Comparison of ENCODE assay signal across 1 cellular context in the genomic region with DNA sequence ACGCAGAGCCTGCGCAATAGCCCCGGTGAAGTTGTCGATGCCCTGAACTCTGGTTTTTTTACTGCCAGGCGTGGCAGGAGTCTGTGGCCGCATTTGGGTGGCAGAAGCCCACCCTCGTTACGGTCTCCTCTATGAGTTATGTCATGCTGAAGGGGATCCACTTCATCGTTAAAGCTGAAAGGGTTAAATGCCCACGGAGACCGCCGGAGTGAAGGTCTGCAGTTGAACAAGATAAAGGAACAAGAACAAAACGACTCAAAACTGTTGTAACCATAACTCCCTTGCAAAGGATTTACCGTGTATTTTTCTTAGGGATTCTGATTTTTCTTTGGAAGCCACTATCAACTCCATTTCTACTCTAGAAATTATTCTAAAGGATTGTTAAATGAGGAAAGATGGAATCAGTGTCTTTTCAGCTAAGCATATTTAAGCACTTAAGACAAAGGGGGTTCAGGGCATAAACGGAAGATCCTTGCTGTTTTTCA.
A peak's percentile ranks its signal among the peaks of the same experiment; 100 is the strongest.
TF ChIP-seq lines count a peak whose summit lies in the region.

No MANE protein-coding gene starts in this region.

TF ChIP-seq in HepG2, 621 proteins besides CTCF, POLR2A, EP300 and RAD21 (continued from another document and continues in another):
- TF ChIP-seq, protein P1, sequence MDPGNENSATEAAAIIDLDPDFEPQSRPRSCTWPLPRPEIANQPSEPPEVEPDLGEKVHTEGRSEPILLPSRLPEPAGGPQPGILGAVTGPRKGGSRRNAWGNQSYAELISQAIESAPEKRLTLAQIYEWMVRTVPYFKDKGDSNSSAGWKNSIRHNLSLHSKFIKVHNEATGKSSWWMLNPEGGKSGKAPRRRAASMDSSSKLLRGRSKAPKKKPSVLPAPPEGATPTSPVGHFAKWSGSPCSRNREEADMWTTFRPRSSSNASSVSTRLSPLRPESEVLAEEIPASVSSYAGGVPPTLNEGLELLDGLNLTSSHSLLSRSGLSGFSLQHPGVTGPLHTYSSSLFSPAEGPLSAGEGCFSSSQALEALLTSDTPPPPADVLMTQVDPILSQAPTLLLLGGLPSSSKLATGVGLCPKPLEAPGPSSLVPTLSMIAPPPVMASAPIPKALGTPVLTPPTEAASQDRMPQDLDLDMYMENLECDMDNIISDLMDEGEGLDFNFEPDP (CRISPR knock-in tag; conservative IDR thresholded peaks at IDR 0.05): no peak
- no peak for TF ChIP-seq ZNF484 (CRISPR knock-in tag; IDR thresholded peaks at IDR 0.05; ENCODE audit: borderline replicate concordance, low read depth)
- TF ChIP-seq ZFAT (CRISPR knock-in tag; conservative IDR thresholded peaks at IDR 0.05): no peak
- TF ChIP-seq, protein P2, sequence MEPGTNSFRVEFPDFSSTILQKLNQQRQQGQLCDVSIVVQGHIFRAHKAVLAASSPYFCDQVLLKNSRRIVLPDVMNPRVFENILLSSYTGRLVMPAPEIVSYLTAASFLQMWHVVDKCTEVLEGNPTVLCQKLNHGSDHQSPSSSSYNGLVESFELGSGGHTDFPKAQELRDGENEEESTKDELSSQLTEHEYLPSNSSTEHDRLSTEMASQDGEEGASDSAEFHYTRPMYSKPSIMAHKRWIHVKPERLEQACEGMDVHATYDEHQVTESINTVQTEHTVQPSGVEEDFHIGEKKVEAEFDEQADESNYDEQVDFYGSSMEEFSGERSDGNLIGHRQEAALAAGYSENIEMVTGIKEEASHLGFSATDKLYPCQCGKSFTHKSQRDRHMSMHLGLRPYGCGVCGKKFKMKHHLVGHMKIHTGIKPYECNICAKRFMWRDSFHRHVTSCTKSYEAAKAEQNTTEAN (CRISPR knock-in tag; conservative IDR thresholded peaks at IDR 0.05): no peak
- no peak for TF ChIP-seq POLR2G (IDR thresholded peaks at IDR 0.05; ENCODE audit: low read depth, low read length)
- TF ChIP-seq ATF1 (CRISPR knock-in tag; IDR thresholded peaks at IDR 0.05): peak; percentile 7; the same call in 1 of the 2 replicates
- TF ChIP-seq RXRB (CRISPR knock-in tag; IDR thresholded peaks at IDR 0.05; ENCODE audit: borderline replicate concordance): peak; percentile 7; the same call in 1 of the 2 replicates
- no peak for TF ChIP-seq ZNF20 (CRISPR knock-in tag; IDR thresholded peaks at IDR 0.05)
- no peak for TF ChIP-seq ZNF737 (CRISPR knock-in tag; IDR thresholded peaks at IDR 0.05; ENCODE audit: borderline replicate concordance)
- no peak for TF ChIP-seq ZNF775 (CRISPR knock-in tag; IDR thresholded peaks at IDR 0.05; ENCODE audit: borderline replicate concordance)
- TF ChIP-seq ZNF780A (CRISPR knock-in tag; IDR thresholded peaks at IDR 0.05): no peak
- TF ChIP-seq, protein P3, sequence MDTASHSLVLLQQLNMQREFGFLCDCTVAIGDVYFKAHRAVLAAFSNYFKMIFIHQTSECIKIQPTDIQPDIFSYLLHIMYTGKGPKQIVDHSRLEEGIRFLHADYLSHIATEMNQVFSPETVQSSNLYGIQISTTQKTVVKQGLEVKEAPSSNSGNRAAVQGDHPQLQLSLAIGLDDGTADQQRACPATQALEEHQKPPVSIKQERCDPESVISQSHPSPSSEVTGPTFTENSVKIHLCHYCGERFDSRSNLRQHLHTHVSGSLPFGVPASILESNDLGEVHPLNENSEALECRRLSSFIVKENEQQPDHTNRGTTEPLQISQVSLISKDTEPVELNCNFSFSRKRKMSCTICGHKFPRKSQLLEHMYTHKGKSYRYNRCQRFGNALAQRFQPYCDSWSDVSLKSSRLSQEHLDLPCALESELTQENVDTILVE (CRISPR knock-in tag; IDR thresholded peaks at IDR 0.05): no peak
- no peak for TF ChIP-seq TCF7 (IDR thresholded peaks at IDR 0.05; ENCODE audit: low read depth)
- TF ChIP-seq STAG1 (CRISPR knock-in tag; IDR thresholded peaks at IDR 0.05): 0 out of 2 replicates have a peak, but pooled peaks have one; percentile 1
- no peak for TF ChIP-seq SP5 (CRISPR knock-in tag; IDR thresholded peaks at IDR 0.05; ENCODE audit: borderline replicate concordance, low read depth)
- TF ChIP-seq EHMT2 (IDR thresholded peaks at IDR 0.05; ENCODE audit: borderline replicate concordance, low read depth, low read length): no peak
- no peak for TF ChIP-seq NFE2 (CRISPR knock-in tag; IDR thresholded peaks at IDR 0.05)
- no peak for TF ChIP-seq FLYWCH1 (CRISPR knock-in tag; IDR thresholded peaks at IDR 0.05)
- no peak for TF ChIP-seq PAF1 (CRISPR knock-in tag; IDR thresholded peaks at IDR 0.05)
- no peak for TF ChIP-seq ZNF335 (CRISPR knock-in tag; IDR thresholded peaks at IDR 0.05)
- no peak for TF ChIP-seq FOXC1 (CRISPR knock-in tag; IDR thresholded peaks at IDR 0.05; ENCODE audit: borderline replicate concordance)
- TF ChIP-seq, protein P4, sequence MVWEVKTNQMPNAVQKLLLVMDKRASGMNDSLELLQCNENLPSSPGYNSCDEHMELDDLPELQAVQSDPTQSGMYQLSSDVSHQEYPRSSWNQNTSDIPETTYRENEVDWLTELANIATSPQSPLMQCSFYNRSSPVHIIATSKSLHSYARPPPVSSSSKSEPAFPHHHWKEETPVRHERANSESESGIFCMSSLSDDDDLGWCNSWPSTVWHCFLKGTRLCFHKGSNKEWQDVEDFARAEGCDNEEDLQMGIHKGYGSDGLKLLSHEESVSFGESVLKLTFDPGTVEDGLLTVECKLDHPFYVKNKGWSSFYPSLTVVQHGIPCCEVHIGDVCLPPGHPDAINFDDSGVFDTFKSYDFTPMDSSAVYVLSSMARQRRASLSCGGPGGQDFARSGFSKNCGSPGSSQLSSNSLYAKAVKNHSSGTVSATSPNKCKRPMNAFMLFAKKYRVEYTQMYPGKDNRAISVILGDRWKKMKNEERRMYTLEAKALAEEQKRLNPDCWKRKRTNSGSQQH (CRISPR knock-in tag; IDR thresholded peaks at IDR 0.05; ENCODE audit: low read depth): 0 out of 2 replicates have a peak, but pooled peaks have one; percentile 3
- no peak for TF ChIP-seq TBL1XR1 (IDR thresholded peaks at IDR 0.05; ENCODE audit: borderline replicate concordance, low read length, partially characterized antibody)
- TF ChIP-seq, protein P5, sequence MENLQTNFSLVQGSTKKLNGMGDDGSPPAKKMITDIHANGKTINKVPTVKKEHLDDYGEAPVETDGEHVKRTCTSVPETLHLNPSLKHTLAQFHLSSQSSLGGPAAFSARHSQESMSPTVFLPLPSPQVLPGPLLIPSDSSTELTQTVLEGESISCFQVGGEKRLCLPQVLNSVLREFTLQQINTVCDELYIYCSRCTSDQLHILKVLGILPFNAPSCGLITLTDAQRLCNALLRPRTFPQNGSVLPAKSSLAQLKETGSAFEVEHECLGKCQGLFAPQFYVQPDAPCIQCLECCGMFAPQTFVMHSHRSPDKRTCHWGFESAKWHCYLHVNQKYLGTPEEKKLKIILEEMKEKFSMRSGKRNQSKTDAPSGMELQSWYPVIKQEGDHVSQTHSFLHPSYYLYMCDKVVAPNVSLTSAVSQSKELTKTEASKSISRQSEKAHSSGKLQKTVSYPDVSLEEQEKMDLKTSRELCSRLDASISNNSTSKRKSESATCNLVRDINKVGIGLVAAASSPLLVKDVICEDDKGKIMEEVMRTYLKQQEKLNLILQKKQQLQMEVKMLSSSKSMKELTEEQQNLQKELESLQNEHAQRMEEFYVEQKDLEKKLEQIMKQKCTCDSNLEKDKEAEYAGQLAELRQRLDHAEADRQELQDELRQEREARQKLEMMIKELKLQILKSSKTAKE (CRISPR knock-in tag; IDR thresholded peaks at IDR 0.05; ENCODE audit: borderline replicate concordance): no peak
- no peak for TF ChIP-seq ZBTB3 (CRISPR knock-in tag; IDR thresholded peaks at IDR 0.05; ENCODE audit: borderline replicate concordance, low read depth)
- TF ChIP-seq ZFP90 (CRISPR knock-in tag; IDR thresholded peaks at IDR 0.05; ENCODE audit: borderline replicate concordance): no peak
- no peak for TF ChIP-seq ZNF205 (CRISPR knock-in tag; IDR thresholded peaks at IDR 0.05)
- TF ChIP-seq, protein P6, sequence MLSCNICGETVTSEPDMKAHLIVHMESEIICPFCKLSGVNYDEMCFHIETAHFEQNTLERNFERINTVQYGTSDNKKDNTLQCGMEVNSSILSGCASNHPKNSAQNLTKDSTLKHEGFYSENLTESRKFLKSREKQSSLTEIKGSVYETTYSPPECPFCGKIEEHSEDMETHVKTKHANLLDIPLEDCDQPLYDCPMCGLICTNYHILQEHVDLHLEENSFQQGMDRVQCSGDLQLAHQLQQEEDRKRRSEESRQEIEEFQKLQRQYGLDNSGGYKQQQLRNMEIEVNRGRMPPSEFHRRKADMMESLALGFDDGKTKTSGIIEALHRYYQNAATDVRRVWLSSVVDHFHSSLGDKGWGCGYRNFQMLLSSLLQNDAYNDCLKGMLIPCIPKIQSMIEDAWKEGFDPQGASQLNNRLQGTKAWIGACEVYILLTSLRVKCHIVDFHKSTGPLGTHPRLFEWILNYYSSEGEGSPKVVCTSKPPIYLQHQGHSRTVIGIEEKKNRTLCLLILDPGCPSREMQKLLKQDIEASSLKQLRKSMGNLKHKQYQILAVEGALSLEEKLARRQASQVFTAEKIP (CRISPR knock-in tag; IDR thresholded peaks at IDR 0.05; ENCODE audit: borderline replicate concordance): no peak
- peak; percentile 87; the same call in 1 of the 2 replicates for TF ChIP-seq ZNF670 (CRISPR knock-in tag; IDR thresholded peaks at IDR 0.05; ENCODE audit: borderline replicate concordance)
- no peak; the same call in 1 of the 2 replicates for TF ChIP-seq ZNF605 (CRISPR knock-in tag; IDR thresholded peaks at IDR 0.05)
- no peak for TF ChIP-seq SRY (CRISPR knock-in tag; IDR thresholded peaks at IDR 0.05)
- TF ChIP-seq RFX1 (IDR thresholded peaks at IDR 0.05): no peak
- TF ChIP-seq, protein P7, sequence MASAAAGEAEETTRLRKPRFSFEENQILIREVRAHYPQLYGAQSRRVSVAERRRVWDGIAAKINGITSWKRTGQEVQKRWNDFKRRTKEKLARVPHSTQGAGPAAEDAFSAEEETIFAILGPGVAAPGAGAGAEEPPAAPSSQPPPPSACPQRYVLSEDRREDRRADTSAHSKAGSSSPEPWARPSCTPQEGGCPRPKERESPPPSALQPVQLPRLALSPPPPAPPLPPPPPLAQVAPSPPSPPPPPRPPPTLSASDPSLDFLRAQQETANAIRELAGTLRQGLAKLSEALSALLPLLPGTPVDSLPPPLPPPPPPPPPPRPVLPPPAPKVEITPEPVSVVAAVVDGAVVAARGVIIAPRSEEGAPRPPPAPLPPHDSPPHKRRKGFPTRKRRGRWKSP (CRISPR knock-in tag; IDR thresholded peaks at IDR 0.05): peak; percentile 4; the same call in 1 of the 2 replicates
- no peak for TF ChIP-seq SALL2 (CRISPR knock-in tag; IDR thresholded peaks at IDR 0.05)
- TF ChIP-seq EEA1 (CRISPR knock-in tag; IDR thresholded peaks at IDR 0.05; ENCODE audit: borderline replicate concordance): no peak
- peak; percentile 4; the same call in 1 of the 2 replicates for TF ChIP-seq HDAC1 (CRISPR knock-in tag; IDR thresholded peaks at IDR 0.05)
- peak; percentile 25; the same call in 1 of the 2 replicates for TF ChIP-seq ZNF816 (CRISPR knock-in tag; IDR thresholded peaks at IDR 0.05; ENCODE audit: borderline replicate concordance)
- TF ChIP-seq, protein P8, sequence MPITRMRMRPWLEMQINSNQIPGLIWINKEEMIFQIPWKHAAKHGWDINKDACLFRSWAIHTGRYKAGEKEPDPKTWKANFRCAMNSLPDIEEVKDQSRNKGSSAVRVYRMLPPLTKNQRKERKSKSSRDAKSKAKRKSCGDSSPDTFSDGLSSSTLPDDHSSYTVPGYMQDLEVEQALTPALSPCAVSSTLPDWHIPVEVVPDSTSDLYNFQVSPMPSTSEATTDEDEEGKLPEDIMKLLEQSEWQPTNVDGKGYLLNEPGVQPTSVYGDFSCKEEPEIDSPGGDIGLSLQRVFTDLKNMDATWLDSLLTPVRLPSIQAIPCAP (CRISPR knock-in tag; IDR thresholded peaks at IDR 0.05; ENCODE audit: low read depth): no peak
- 0 out of 2 replicates have a peak, but pooled peaks have one; percentile 1 for TF ChIP-seq ZNF501 (CRISPR knock-in tag; IDR thresholded peaks at IDR 0.05)
- TF ChIP-seq, protein P9, sequence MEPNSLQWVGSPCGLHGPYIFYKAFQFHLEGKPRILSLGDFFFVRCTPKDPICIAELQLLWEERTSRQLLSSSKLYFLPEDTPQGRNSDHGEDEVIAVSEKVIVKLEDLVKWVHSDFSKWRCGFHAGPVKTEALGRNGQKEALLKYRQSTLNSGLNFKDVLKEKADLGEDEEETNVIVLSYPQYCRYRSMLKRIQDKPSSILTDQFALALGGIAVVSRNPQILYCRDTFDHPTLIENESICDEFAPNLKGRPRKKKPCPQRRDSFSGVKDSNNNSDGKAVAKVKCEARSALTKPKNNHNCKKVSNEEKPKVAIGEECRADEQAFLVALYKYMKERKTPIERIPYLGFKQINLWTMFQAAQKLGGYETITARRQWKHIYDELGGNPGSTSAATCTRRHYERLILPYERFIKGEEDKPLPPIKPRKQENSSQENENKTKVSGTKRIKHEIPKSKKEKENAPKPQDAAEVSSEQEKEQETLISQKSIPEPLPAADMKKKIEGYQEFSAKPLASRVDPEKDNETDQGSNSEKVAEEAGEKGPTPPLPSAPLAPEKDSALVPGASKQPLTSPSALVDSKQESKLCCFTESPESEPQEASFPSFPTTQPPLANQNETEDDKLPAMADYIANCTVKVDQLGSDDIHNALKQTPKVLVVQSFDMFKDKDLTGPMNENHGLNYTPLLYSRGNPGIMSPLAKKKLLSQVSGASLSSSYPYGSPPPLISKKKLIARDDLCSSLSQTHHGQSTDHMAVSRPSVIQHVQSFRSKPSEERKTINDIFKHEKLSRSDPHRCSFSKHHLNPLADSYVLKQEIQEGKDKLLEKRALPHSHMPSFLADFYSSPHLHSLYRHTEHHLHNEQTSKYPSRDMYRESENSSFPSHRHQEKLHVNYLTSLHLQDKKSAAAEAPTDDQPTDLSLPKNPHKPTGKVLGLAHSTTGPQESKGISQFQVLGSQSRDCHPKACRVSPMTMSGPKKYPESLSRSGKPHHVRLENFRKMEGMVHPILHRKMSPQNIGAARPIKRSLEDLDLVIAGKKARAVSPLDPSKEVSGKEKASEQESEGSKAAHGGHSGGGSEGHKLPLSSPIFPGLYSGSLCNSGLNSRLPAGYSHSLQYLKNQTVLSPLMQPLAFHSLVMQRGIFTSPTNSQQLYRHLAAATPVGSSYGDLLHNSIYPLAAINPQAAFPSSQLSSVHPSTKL (CRISPR knock-in tag; IDR thresholded peaks at IDR 0.05): no peak
- no peak for TF ChIP-seq ZNF264 (CRISPR knock-in tag; IDR thresholded peaks at IDR 0.05)
- peak; percentile 33 for TF ChIP-seq PTBP1 (IDR thresholded peaks at IDR 0.05; ENCODE audit: low read depth, low read length, poor library complexity, severe bottlenecking)
- TF ChIP-seq, protein P10, sequence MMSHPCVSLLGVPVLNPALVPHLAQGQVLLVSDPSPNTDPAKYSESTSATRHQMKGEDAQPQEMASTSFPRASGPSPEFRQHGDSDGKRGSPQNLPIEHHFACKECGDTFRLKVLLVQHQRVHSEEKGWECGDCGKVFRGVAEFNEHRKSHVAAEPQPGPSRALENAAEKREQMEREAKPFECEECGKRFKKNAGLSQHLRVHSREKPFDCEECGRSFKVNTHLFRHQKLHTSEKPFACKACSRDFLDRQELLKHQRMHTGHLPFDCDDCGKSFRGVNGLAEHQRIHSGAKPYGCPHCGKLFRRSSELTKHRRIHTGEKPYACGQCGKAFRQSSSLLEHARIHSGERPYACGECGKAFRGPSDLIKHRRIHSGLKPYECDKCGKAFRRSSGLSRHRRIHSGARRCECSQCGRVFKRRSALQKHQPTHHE (CRISPR knock-in tag; IDR thresholded peaks at IDR 0.05; ENCODE audit: borderline replicate concordance): no peak
- TF ChIP-seq NBN (conservative IDR thresholded peaks at IDR 0.05): no peak
- no peak for TF ChIP-seq ELF1 (CRISPR knock-in tag; IDR thresholded peaks at IDR 0.05)
- TF ChIP-seq SSRP1 (CRISPR knock-in tag; IDR thresholded peaks at IDR 0.05): no peak
- no peak for TF ChIP-seq ZNF883 (CRISPR knock-in tag; IDR thresholded peaks at IDR 0.05; ENCODE audit: not compliant biosample characterization)
- peak; percentile 70; the same call in 1 of the 2 replicates for TF ChIP-seq ZNF441 (CRISPR knock-in tag; IDR thresholded peaks at IDR 0.05; ENCODE audit: borderline replicate concordance)
- no peak; the same call in 1 of the 2 replicates for TF ChIP-seq DR1 (CRISPR knock-in tag; IDR thresholded peaks at IDR 0.05)
- no peak for TF ChIP-seq PCBP2 (optimal IDR thresholded peaks at IDR 0.05; ENCODE audit: low read depth, low read length, poor library complexity, severe bottlenecking)
